In the genomic region with DNA sequence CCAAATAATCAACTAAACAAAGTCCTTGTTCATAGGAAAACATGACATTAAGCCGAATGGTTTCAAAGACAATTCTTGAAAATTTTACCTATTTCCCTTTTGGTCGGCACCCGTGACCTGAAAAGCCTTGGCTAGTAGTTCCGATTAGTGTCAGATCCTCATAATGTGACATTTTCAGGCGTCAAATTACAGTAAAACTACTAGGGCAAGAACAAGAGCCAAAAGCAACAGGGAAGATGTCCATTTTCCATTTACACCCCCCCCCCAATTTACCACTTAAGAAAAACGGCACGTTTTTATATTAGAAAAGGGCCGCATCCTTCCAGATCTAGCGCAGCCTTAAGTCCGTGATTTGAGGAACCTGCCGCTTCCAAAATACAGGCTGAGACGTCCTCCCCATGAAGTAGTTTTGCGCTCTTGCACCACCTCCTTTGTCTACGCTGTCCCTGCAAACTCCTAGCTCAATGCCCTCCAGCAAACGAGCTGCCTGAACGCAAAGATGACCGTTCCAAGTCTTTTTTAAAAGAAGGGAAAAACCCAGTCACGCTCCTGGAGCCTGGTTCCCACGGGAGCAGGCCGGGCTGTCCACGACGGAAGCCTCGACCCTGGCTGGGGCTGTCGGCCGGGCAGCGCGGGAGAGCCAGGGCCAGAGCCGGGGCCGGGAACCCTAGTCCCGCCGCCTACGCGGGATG, we compare ENCODE assay signal across 8 cellular contexts. TPM values are rescaled to one million over a fixed set of nuclear protein-coding genes. Genes with fewer than 3 reads are reported as not detected.
DNase-seq lines count a peak whose midpoint lies in the region; ATAC-seq and TF ChIP-seq lines count a peak whose summit lies in the region.

No MANE protein-coding gene starts in this region.

- no peaks in the 10 kb centered on the region for H3K36me3 ChIP-seq in esophagus muscularis mucosa

- H3K4me3 Mint-ChIP-seq in WTC11: peak overlapping the region; percentile 88
- peak overlapping the region; percentile 98 for H3K4me3 Mint-ChIP-seq in type B pancreatic cell

- peak overlapping the region; percentile 95 to 97 (median 96) for H3K27ac ChIP-seq in esophagus muscularis mucosa (replicated peaks in 1 of 4)

- TF ChIP-seq EP300 in esophagus muscularis mucosa (IDR thresholded peaks at IDR 0.05): no peak

- peaks cover 40% of the 10 kb centered on the region for H3K27me3 Mint-ChIP-seq in WTC11 (ENCODE audit: low read depth)
- H3K27me3 Mint-ChIP-seq in type B pancreatic cell: peaks cover 8% of the 10 kb centered on the region

- peaks cover 41% of the 10 kb centered on the region for H3K4me1 Mint-ChIP-seq in WTC11
- H3K4me1 Mint-ChIP-seq in type B pancreatic cell (ENCODE audit: unreplicated experiment): peaks cover 27% of the 10 kb centered on the region

- intact Hi-C loops in esophagus muscularis mucosa (cut with DNase I): loop anchor here (10.0 kb wide), 1 partner anchor 166 kb away; the partner anchor contains the start of gene TBC1D9B

- WGBS in esophagus muscularis mucosa: under 1% methylated on average over 33 of the region's 33 CpGs

- POLR2A ChIA-PET in WTC11 (lab: Charles Lee): interaction anchor here (1.0 to 1.5 kb wide), 2 partner anchors 12 to 19 kb away, joined by 4 read pairs; no protein-coding TSS in a partner anchor

- H3K9me3 ChIP-seq in esophagus muscularis mucosa: no peaks in the 10 kb centered on the region

- no peaks in the 10 kb centered on the region for H3K27me3 ChIP-seq in esophagus muscularis mucosa

- CTCF ChIA-PET in WTC11 (lab: Charles Lee): interaction anchor here (0.7 to 1.4 kb wide), 3 partner anchors 44 to 269 kb away, joined by 3 read pairs; no protein-coding TSS in a partner anchor

- peaks cover 15 to 43% (median 34%) of the 10 kb centered on the region in 4 donors for H3K4me1 ChIP-seq in esophagus muscularis mucosa

- no peak for TF ChIP-seq CTCF in WTC11 (IDR thresholded peaks at IDR 0.05)
- no peak for TF ChIP-seq CTCF in esophagus muscularis mucosa (IDR thresholded peaks at IDR 0.05)
- no peak for TF ChIP-seq CTCF in type B pancreatic cell (conservative IDR thresholded peaks at IDR 0.05)

- peaks cover 13% of the 10 kb centered on the region for H3K9me3 Mint-ChIP-seq in WTC11
- no peaks in the 10 kb centered on the region for H3K9me3 Mint-ChIP-seq in type B pancreatic cell

- H3K36me3 Mint-ChIP-seq in WTC11 (peaks cover 13% of the 10 kb centered on the region), type B pancreatic cell (peaks cover 11% of the 10 kb centered on the region)

- TF ChIP-seq POLR2A in esophagus muscularis mucosa (IDR thresholded peaks at IDR 0.05; ENCODE audit: low read depth): no peak

- H3K27ac Mint-ChIP-seq in WTC11 (peak overlapping the region; percentile 69), type B pancreatic cell (peak overlapping the region; percentile 93)

- peak; percentile 69 for DNase-seq in NCI-H748 (lab: John Stamatoyannopoulos, UW; ENCODE audit: unreplicated experiment)
- DNase-seq in NCI-H748 treated with DMSO at 0.1 percent for 48 hours (lab: John Stamatoyannopoulos, UW): no peak
- peak; percentile 45 for DNase-seq in LHCN-M2 (ENCODE audit: low read depth)
- no peak for DNase-seq in WTC11 (ENCODE audit: low spot score)
- no peak for DNase-seq in esophagus muscularis mucosa (ENCODE audit: extremely low spot score)
- peak; percentile 36 for DNase-seq in mucosa of gallbladder (ENCODE audit: low spot score)
- no peak for DNase-seq in type B pancreatic cell (ENCODE audit: extremely low spot score, unreplicated experiment)
- DNase-seq in mesenteric fat pad (ENCODE audit: low spot score): no peak

- ATAC-seq in WTC11: peak; percentile 9

- peak overlapping the region; percentile 87 to 98 (median 95) for H3K4me3 ChIP-seq in esophagus muscularis mucosa

TF ChIP-seq in WTC11, 78 proteins besides CTCF, POLR2A, EP300 and RAD21 (continues in another document):
- TF ChIP-seq, protein P1, sequence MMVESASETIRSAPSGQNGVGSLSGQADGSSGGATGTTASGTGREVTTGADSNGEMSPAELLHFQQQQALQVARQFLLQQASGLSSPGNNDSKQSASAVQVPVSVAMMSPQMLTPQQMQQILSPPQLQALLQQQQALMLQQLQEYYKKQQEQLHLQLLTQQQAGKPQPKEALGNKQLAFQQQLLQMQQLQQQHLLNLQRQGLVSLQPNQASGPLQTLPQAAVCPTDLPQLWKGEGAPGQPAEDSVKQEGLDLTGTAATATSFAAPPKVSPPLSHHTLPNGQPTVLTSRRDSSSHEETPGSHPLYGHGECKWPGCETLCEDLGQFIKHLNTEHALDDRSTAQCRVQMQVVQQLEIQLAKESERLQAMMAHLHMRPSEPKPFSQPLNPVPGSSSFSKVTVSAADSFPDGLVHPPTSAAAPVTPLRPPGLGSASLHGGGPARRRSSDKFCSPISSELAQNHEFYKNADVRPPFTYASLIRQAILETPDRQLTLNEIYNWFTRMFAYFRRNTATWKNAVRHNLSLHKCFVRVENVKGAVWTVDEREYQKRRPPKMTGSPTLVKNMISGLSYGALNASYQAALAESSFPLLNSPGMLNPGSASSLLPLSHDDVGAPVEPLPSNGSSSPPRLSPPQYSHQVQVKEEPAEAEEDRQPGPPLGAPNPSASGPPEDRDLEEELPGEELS (CRISPR knock-in tag; IDR thresholded peaks at IDR 0.05): no peak
- TF ChIP-seq, protein P2, sequence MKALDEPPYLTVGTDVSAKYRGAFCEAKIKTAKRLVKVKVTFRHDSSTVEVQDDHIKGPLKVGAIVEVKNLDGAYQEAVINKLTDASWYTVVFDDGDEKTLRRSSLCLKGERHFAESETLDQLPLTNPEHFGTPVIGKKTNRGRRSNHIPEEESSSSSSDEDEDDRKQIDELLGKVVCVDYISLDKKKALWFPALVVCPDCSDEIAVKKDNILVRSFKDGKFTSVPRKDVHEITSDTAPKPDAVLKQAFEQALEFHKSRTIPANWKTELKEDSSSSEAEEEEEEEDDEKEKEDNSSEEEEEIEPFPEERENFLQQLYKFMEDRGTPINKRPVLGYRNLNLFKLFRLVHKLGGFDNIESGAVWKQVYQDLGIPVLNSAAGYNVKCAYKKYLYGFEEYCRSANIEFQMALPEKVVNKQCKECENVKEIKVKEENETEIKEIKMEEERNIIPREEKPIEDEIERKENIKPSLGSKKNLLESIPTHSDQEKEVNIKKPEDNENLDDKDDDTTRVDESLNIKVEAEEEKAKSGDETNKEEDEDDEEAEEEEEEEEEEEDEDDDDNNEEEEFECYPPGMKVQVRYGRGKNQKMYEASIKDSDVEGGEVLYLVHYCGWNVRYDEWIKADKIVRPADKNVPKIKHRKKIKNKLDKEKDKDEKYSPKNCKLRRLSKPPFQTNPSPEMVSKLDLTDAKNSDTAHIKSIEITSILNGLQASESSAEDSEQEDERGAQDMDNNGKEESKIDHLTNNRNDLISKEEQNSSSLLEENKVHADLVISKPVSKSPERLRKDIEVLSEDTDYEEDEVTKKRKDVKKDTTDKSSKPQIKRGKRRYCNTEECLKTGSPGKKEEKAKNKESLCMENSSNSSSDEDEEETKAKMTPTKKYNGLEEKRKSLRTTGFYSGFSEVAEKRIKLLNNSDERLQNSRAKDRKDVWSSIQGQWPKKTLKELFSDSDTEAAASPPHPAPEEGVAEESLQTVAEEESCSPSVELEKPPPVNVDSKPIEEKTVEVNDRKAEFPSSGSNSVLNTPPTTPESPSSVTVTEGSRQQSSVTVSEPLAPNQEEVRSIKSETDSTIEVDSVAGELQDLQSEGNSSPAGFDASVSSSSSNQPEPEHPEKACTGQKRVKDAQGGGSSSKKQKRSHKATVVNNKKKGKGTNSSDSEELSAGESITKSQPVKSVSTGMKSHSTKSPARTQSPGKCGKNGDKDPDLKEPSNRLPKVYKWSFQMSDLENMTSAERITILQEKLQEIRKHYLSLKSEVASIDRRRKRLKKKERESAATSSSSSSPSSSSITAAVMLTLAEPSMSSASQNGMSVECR (CRISPR knock-in tag; IDR thresholded peaks at IDR 0.05; ENCODE audit: borderline replicate concordance): peak; percentile 67; the same call in 1 of the 2 replicates
- no peak for TF ChIP-seq E2F1 (CRISPR knock-in tag; IDR thresholded peaks at IDR 0.05)
- 0 out of 2 replicates have a peak, but pooled peaks have one; percentile 30 for TF ChIP-seq ELF4 (CRISPR knock-in tag; IDR thresholded peaks at IDR 0.05; ENCODE audit: low read depth)
- TF ChIP-seq MXD4 (CRISPR knock-in tag; IDR thresholded peaks at IDR 0.05; ENCODE audit: borderline replicate concordance): no peak
- TF ChIP-seq ERG (CRISPR knock-in tag; IDR thresholded peaks at IDR 0.05): no peak
- TF ChIP-seq GABPB1 (CRISPR knock-in tag; IDR thresholded peaks at IDR 0.05): no peak
- no peak for TF ChIP-seq ZNF671 (CRISPR knock-in tag; IDR thresholded peaks at IDR 0.05)

RNA-seq across cellular contexts. Expression of gene RNF130, which starts 0.7 kb away (rescaled TPM):
- total RNA-seq in LHCN-M2 (2014; rRNA removed) (28.1 and 30.0 TPM in 2 replicates), WTC11 (2021) (56.2 to 61.0 TPM (median 58.5 TPM) in 3 replicates), esophagus muscularis mucosa (100 to 1,000 TPM in 3 of 4 donors, 10 to 100 TPM in 1; 98.4 to 136 (median 108) TPM), mucosa of gallbladder (85.6 TPM), type B pancreatic cell (ENCODE audit: low replicate concordance) (28.1 and 52.1 TPM in 2 replicates), mesenteric fat pad (135 TPM)
- polyA plus RNA-seq in LHCN-M2 (2012): 18.0 TPM

Comparison
In these comparisons a context has a peak if more than half of its experiments do, and no peak if none do; other contexts are left out.
1. DNase-seq: peak in NCI-H748 (single experiment), LHCN-M2 (single experiment) and mucosa of gallbladder (single experiment); none in NCI-H748 treated with DMSO at 0.1 percent for 48 hours (single experiment), WTC11 (single experiment), esophagus muscularis mucosa (single experiment), type B pancreatic cell (single experiment) and mesenteric fat pad (single experiment).